8 cellular contexts compared by ENCODE assay signal in the genomic region with DNA sequence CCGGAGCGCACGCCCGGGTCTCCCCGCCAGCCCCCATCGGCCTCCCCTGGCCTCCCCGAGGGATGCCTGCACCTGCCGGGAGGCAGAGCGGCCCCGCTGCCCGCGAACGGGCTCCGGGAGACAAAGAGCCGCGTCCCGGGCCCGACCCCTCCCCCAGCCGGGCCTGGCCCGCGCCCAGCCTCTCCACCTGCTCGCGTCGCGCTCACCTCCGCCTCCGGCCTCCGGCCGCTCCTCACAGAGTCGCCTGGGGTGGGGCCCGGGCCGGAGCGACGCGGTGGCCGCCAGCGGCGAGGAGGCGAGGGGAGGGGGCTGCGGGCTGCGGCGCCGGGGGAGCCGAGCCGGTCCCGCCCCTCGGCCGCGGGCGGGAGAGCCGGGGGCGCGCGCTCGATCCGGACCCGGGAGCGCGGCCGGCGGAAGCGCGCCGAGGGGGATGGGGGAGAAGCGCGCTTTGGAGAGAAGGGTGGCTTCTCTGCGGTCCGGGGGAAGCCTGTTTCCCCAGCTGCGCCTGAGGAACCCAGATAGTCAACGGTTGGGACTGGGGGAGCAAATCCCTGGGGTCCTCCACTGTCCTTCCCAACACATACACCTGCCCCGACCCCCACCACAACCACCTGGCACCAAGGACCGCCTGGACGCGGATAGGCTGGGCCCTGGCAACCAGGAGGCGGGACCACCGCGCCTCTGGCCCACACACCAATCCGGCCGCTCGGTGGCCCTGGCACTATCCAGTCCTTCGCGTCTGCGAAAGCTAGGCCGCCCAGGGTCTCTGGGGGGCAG. TPM values are rescaled to one million over a fixed set of nuclear protein-coding genes. Genes with fewer than 3 reads are reported as not detected.
DNase-seq lines count a peak whose midpoint lies in the region; ATAC-seq and TF ChIP-seq lines count a peak whose summit lies in the region.

A gene (minus strand): TSS at position 311 of the 777 bp plus-strand sequence. CDS start 701 bp downstream, outside the sequence.

- no peak for TF ChIP-seq POLR2A in spleen (IDR thresholded peaks at IDR 0.05)

- H3K27me3 Mint-ChIP-seq in effector memory CD8-positive, alpha-beta T cell, result peaks cover 23 to 45% of the 10 kb centered on the region in 2 donors
- peaks cover 46 to 65% (median 61%) of the 10 kb centered on the region in 3 donors for H3K27me3 Mint-ChIP-seq in CD14-positive monocyte (ENCODE audit: low read depth in 3 of 3)

- peak within 1 kb of the TSS; percentile 81 for H2AFZ ChIP-seq in PC-3 (ENCODE audit: low read length)

- peak within 1 kb of the TSS; percentile 89 for H3K4me2 ChIP-seq in PC-3 (ENCODE audit: low read length)

- H3K4me3 ChIP-seq in PC-3 (ENCODE audit: low read length) (peak within 1 kb of the TSS; percentile 69), spleen (peak within 1 kb of the TSS in 4 of 8 donors; percentile 22 to 66 (median 31))

- no peaks in the 10 kb centered on the region for H3K9me3 ChIP-seq in PC-3 (ENCODE audit: low read length)
- H3K9me3 ChIP-seq in spleen, result peaks cover 0 to 3% (median 0%) of the 10 kb centered on the region in 8 donors

- peak within 1 kb of the TSS; percentile 28; the same call in 1 of the 2 replicates for H3K9ac ChIP-seq in PC-3 (ENCODE audit: low read length)

- no peak for TF ChIP-seq CTCF in PC-3 (conservative IDR thresholded peaks at IDR 0.05; ENCODE audit: low read depth, low read length)
- no peak for TF ChIP-seq CTCF in CD14-positive monocyte (IDR thresholded peaks at IDR 0.05)
- no peak for TF ChIP-seq CTCF in spleen (IDR thresholded peaks at IDR 0.05 in 8 of 11, conservative IDR thresholded peaks at IDR 0.05 in 3 of 11)

- H3F3A ChIP-seq in PC-3 (ENCODE audit: low read length, unreplicated experiment), result peaks cover 10% of the 10 kb centered on the region

- no peaks in the 10 kb centered on the region for H4K20me1 ChIP-seq in PC-3 (ENCODE audit: low read length)

- no peak within 1 kb of the TSS for H3K27ac Mint-ChIP-seq in effector memory CD8-positive, alpha-beta T cell
- H3K27ac Mint-ChIP-seq in CD14-positive monocyte, result peak within 1 kb of the TSS in 1 of 7 donors; percentile 69

- H3K4me1 Mint-ChIP-seq in effector memory CD8-positive, alpha-beta T cell (ENCODE audit: low read depth in 2 of 2), result peaks cover 17 to 19% of the 10 kb centered on the region in 2 donors
- peaks cover 19% of the 10 kb centered on the region for H3K4me1 Mint-ChIP-seq in CD14-positive monocyte

- WGBS in spleen, 5 donors, result 1 to 5% (median 2%) methylated on average over 41 to 84 of the region's 84 CpGs

- peak; percentile 45 for ATAC-seq in PC-3
- no peak for ATAC-seq in effector memory CD8-positive, alpha-beta T cell (replicated peaks)

- POLR2A ChIA-PET in PC-3 (lab: Charles Lee; ENCODE audit: unreplicated experiment), result interaction anchor here (0.6 kb wide), 1 partner anchor 17 kb away, joined by 5 read pairs; no protein-coding TSS in a partner anchor

- no peaks in the 10 kb centered on the region for H3K9me3 Mint-ChIP-seq in effector memory CD8-positive, alpha-beta T cell
- peaks cover 3 to 37% (median 8%) of the 10 kb centered on the region in 7 donors for H3K9me3 Mint-ChIP-seq in CD14-positive monocyte

- H3K36me3 Mint-ChIP-seq in effector memory CD8-positive, alpha-beta T cell (ENCODE audit: insufficient read depth), result no peaks in the 10 kb centered on the region
- H3K36me3 Mint-ChIP-seq in CD14-positive monocyte, result peaks cover 0 to 4% of the 10 kb centered on the region in 2 donors

- CTCF ChIA-PET in PC-3 (lab: Charles Lee), result no interaction called here

- peak; percentile 56 for DNase-seq in AG08396 (ENCODE audit: low spot score)
- peak; percentile 65 for DNase-seq in HK-2 (ENCODE audit: unreplicated experiment)
- peak; percentile 80 for DNase-seq in PC-3
- DNase-seq in effector memory CD8-positive, alpha-beta T cell, result no peak
- peak in 43 of 56 donors; percentile 8 to 82 (median 56) for DNase-seq in nucleus accumbens (lab: John Stamatoyannopoulos, UW)
- DNase-seq in SIG-M5 (lab: John Stamatoyannopoulos, UW), result no peak
- no peak for DNase-seq in CD14-positive monocyte (ENCODE audit: low spot score)
- no peak for DNase-seq in spleen

- no TSS peak for BruUV-seq in PC-3 (replicated peaks; lab: Mats Ljungman, UMichigan)

- H3K27ac ChIP-seq in PC-3 (ENCODE audit: low read length) (no peak within 1 kb of the TSS), spleen (no peak within 1 kb of the TSS)

- intact Hi-C loops in PC-3 (cut with micrococcal nuclease) (no loop called here), CD14-positive monocyte (cut with micrococcal nuclease) (loop anchor here in 1 of 2 donors (5.0 kb wide), 1 partner anchor 48 kb away; a partner anchor contains a TSS), spleen (cut with DNase I; ENCODE audit: low total_unique reads) (no loop called here)

- H3K9me2 ChIP-seq in PC-3 (replicated peaks; ENCODE audit: low read length), result no peaks in the 10 kb centered on the region

- peaks cover 20% of the 10 kb centered on the region for H3K4me1 ChIP-seq in PC-3 (ENCODE audit: insufficient read depth, low read length)
- H3K4me1 ChIP-seq in spleen, result peaks cover 2 to 54% (median 46%) of the 10 kb centered on the region in 6 donors

- H3K4me3 Mint-ChIP-seq in effector memory CD8-positive, alpha-beta T cell, result peak within 1 kb of the TSS; percentile 65 to 70
- peak within 1 kb of the TSS in 1 of 2 donors; percentile 81 for H3K4me3 Mint-ChIP-seq in CD14-positive monocyte

- no peaks in the 10 kb centered on the region for H3K79me2 ChIP-seq in PC-3 (ENCODE audit: low read length)

- H3K36me3 ChIP-seq in PC-3 (ENCODE audit: low read depth, low read length) (no peaks in the 10 kb centered on the region), spleen (no peaks in the 10 kb centered on the region)

- H3K27me3 ChIP-seq in PC-3 (ENCODE audit: low read length) (no peaks in the 10 kb centered on the region), spleen (replicated peaks in 1 of 7) (peaks cover 2 to 68% (median 38%) of the 10 kb centered on the region in 7 donors)

RNA-seq across cellular contexts. Expression of the gene that starts here (rescaled TPM):
- total RNA-seq in PC-3 (2014; rRNA removed) (2.4 and 2.5 TPM in 2 replicates), spleen (under 1 TPM in 4 of 7 donors, not detected in 3; 0.09 to 0.43 (median 0.21) TPM)
- polyA plus RNA-seq in CD14-positive monocyte (not detected), spleen (under 1 TPM; 0.02 to 0.06 (median 0.06) TPM)

Comparison
In these comparisons a context has a peak if more than half of its experiments do, and no peak if none do; other contexts are left out.
1. DNase-seq: peak in AG08396 (single experiment), HK-2 (single experiment), PC-3 (single experiment) and nucleus accumbens (43 of 56); none in effector memory CD8-positive, alpha-beta T cell (0 of 3), SIG-M5 (single experiment), CD14-positive monocyte (single experiment) and spleen (single experiment).